In the genomic region with DNA sequence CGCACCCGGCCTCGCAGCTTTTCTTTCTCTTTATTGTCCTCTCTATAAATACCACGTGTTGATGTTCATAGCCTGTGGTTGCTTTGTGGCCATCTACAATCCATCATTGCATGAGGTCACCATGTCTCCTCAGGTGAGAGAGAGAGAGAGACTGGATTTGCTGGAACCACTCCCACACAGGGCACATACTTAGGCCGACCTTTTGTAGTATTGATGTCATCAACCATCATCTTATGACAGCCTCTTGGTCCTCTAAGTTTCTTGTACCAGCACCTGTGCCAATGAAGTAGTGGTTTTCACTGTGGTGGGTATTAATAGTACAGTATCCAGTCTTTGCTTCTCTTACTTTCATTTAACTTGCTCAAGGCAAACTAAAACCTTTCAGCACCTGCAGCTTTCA, we compare ENCODE assay signal across 1 cellular context.
TF ChIP-seq lines count a peak whose summit lies in the region.

No MANE protein-coding gene starts in this region.

TF ChIP-seq in K562, 482 proteins besides CTCF, POLR2A, EP300 and RAD21:
- 0 out of 2 replicates have a peak, but pooled peaks have one; percentile 42 for TF ChIP-seq ATF3 (IDR thresholded peaks at IDR 0.05)
- TF ChIP-seq ATF3 (CRISPR knock-in tag; conservative IDR thresholded peaks at IDR 0.05), result no peak
- no peak for TF ChIP-seq ZBTB11 (CRISPR knock-in tag; IDR thresholded peaks at IDR 0.05)
- no peak for TF ChIP-seq XRCC3 (IDR thresholded peaks at IDR 0.05)
- TF ChIP-seq PREB (CRISPR knock-in tag; IDR thresholded peaks at IDR 0.05), result no peak
- TF ChIP-seq TAF7 (tag; IDR thresholded peaks at IDR 0.05), result no peak
- no peak for TF ChIP-seq YBX1 (IDR thresholded peaks at IDR 0.05)
- TF ChIP-seq CTBP1 (IDR thresholded peaks at IDR 0.05; ENCODE audit: borderline replicate concordance), result peak; percentile 26; the same call in 1 of the 2 replicates
- TF ChIP-seq COPS2 (conservative IDR thresholded peaks at IDR 0.05), result no peak
- TF ChIP-seq MEIS2 (IDR thresholded peaks at IDR 0.05; ENCODE audit: partially characterized antibody), result peak; percentile 21
- TF ChIP-seq KLF16 (IDR thresholded peaks at IDR 0.05), result no peak
